In genomic region chr1:215160351-215160750, GRCh38 we compare ENCODE assay signal across 36 cellular contexts.
DNase-seq lines count a peak whose midpoint lies in the region; ATAC-seq and TF ChIP-seq lines count a peak whose summit lies in the region.
"Had no signal": no experiment of that assay in that cellular context is flagged by ENCODE, and none has a peak within 500 bp of the region (broad histone marks: within the 10 kb centered on the region; RNA-seq: fewer than 3 reads in every experiment).

No MANE protein-coding gene starts in this region.

- 13% methylated on average over 1 of the region's 1 CpG for WGBS in SK-N-SH (ENCODE audit: low lambda C conversion rate)

- no peak overlapping the region for H3K4me3 ChIP-seq in SK-N-SH (ENCODE audit: low read depth in 2 of 2, low read length in 1 of 2)
- no peak overlapping the region for H3K4me3 ChIP-seq in fibroblast of mammary gland (ENCODE audit: control insufficient read depth, low read depth, low read length)
- no peak overlapping the region for H3K4me3 ChIP-seq in CD8-positive, alpha-beta T cell (ENCODE audit: low read depth, low read length)
- H3K4me3 ChIP-seq: ascending aorta, gastrocnemius medialis, hepatocyte, lung had no signal

- H3K9me3 ChIP-seq in SK-N-SH, result no peaks in the 10 kb centered on the region
- no peaks in the 10 kb centered on the region for H3K9me3 ChIP-seq in CD8-positive, alpha-beta T cell (ENCODE audit: low read length)
- H3K9me3 ChIP-seq: ascending aorta, gastrocnemius medialis had no signal

- H4K20me1 ChIP-seq in SK-N-SH (ENCODE audit: insufficient read depth), result no peaks in the 10 kb centered on the region

- CTCF ChIA-PET in SK-N-SH (lab: Yijun Ruan, JAX), result no interaction called here
- CTCF ChIA-PET in CD8-positive, alpha-beta T cell (lab: Charles Lee), result no interaction called here

- no peaks in the 10 kb centered on the region for H3K27me3 Mint-ChIP-seq in CD8-positive, alpha-beta T cell (ENCODE audit: low read depth)
- H3K27me3 Mint-ChIP-seq: activated CD4-positive, alpha-beta T cell treated with anti-CD3 and anti-CD28 coated beads, Interleukin-2, amount 10 ng/mL, durations not matched to agents 7 days and 5 days; activated naive CD8-positive, alpha-beta T cell treated with anti-CD3 and anti-CD28 coated beads for 36 hours; activated T-cell treated with anti-CD3 and anti-CD28 coated beads, Interleukin-2, amount 50 U/mL, for 24 hours; B cell; stimulated activated naive B cell treated with anti-CD40 and anti-IgM and Interleukin-4, amounts not matched to agents 10 μg/mL and 1 μg/mL and 100 μg/mL, for 72 hours; type B pancreatic cell had no signal

- no peaks in the 10 kb centered on the region for H3K36me3 ChIP-seq in SK-N-SH (replicated peaks in 1 of 2; ENCODE audit: control insufficient read depth in 1 of 2, insufficient read depth in 2 of 2, low read length in 1 of 2)
- no peaks in the 10 kb centered on the region for H3K36me3 ChIP-seq in CD8-positive, alpha-beta T cell (ENCODE audit: insufficient read depth, low read length)
- H3K36me3 ChIP-seq: ascending aorta, gastrocnemius medialis had no signal

- no peaks in the 10 kb centered on the region for H3K27me3 ChIP-seq in SK-N-SH (ENCODE audit: insufficient read depth)
- H3K27me3 ChIP-seq in CD8-positive, alpha-beta T cell (ENCODE audit: insufficient read depth, low read length), result no peaks in the 10 kb centered on the region
- H3K27me3 ChIP-seq: ascending aorta, gastrocnemius medialis, hepatocyte had no signal

- H3K36me3 Mint-ChIP-seq in CD8-positive, alpha-beta T cell, result no peaks in the 10 kb centered on the region
- H3K36me3 Mint-ChIP-seq: activated naive CD8-positive, alpha-beta T cell treated with anti-CD3 and anti-CD28 coated beads for 36 hours; CD8-positive, alpha-beta memory T cell; natural killer cell; stimulated activated naive B cell treated with anti-CD40 and anti-IgM and Interleukin-4, amounts not matched to agents 10 μg/mL and 1 μg/mL and 100 μg/mL, for 72 hours; type B pancreatic cell; WTC11 had no signal

- no peak for TF ChIP-seq EP300 in SK-N-SH (IDR thresholded peaks at IDR 0.05; ENCODE audit: borderline replicate concordance in 1 of 2, low read depth in 1 of 2, low read length in 1 of 2)

- no peaks in the 10 kb centered on the region for H3F3A ChIP-seq in SK-N-SH (replicated peaks; ENCODE audit: insufficient read depth)

- H3K79me2 ChIP-seq in SK-N-SH (ENCODE audit: insufficient read depth), result no peaks in the 10 kb centered on the region
- H3K79me2 ChIP-seq: hepatocyte had no signal

- H3K27ac ChIP-seq in SK-N-SH (ENCODE audit: low read depth in 2 of 2, low read length in 1 of 2), result no peak overlapping the region
- no peak overlapping the region for H3K27ac ChIP-seq in CD8-positive, alpha-beta T cell (ENCODE audit: low read depth, low read length)
- H3K27ac ChIP-seq: ascending aorta, gastrocnemius medialis, hepatocyte, KMS-11 had no signal

- H3K4me1 Mint-ChIP-seq in CD8-positive, alpha-beta T cell (ENCODE audit: low read depth), result no peaks in the 10 kb centered on the region
- H3K4me1 Mint-ChIP-seq: activated CD4-positive, alpha-beta T cell treated with anti-CD3 and anti-CD28 coated beads, Interleukin-2, amount 10 ng/mL, durations not matched to agents 7 days and 5 days; activated naive CD8-positive, alpha-beta T cell treated with anti-CD3 and anti-CD28 coated beads for 36 hours; B cell; CD8-positive, alpha-beta memory T cell; natural killer cell; stimulated activated naive B cell treated with anti-CD40 and anti-IgM and Interleukin-4, amounts not matched to agents 10 μg/mL and 1 μg/mL and 100 μg/mL, for 72 hours; WTC11 had no signal

- H3K4me1 ChIP-seq in SK-N-SH (ENCODE audit: control insufficient read depth in 1 of 2, insufficient read depth in 2 of 2, low read depth in 1 of 2, low read length in 1 of 2), result no peaks in the 10 kb centered on the region
- H3K4me1 ChIP-seq in CD8-positive, alpha-beta T cell (ENCODE audit: insufficient read depth, low read length), result no peaks in the 10 kb centered on the region
- H3K4me1 ChIP-seq: ascending aorta, gastrocnemius medialis had no signal

- no peaks in the 10 kb centered on the region for H3K9me2 ChIP-seq in SK-N-SH

- TF ChIP-seq RAD21 in SK-N-SH (IDR thresholded peaks at IDR 0.05; ENCODE audit: low read length), result no peak

- no peak overlapping the region for H3K4me3 Mint-ChIP-seq in CD8-positive, alpha-beta T cell
- H3K4me3 Mint-ChIP-seq: activated CD4-positive, alpha-beta T cell treated with anti-CD3 and anti-CD28 coated beads, Interleukin-2, amount 10 ng/mL, durations not matched to agents 7 days and 5 days; activated naive CD8-positive, alpha-beta T cell treated with anti-CD3 and anti-CD28 coated beads for 36 hours; activated T-cell treated with anti-CD3 and anti-CD28 coated beads, Interleukin-2, amount 50 U/mL, for 24 hours; B cell; CD8-positive, alpha-beta memory T cell; natural killer cell; stimulated activated naive B cell treated with anti-CD40 and anti-IgM and Interleukin-4, amounts not matched to agents 10 μg/mL and 1 μg/mL and 100 μg/mL, for 72 hours; type B pancreatic cell; WTC11 had no signal

- TF ChIP-seq CTCF in SK-N-SH (IDR thresholded peaks at IDR 0.05) (no peak), fibroblast of mammary gland (conservative IDR thresholded peaks at IDR 0.05; ENCODE audit: control insufficient read depth, insufficient read depth, low read depth, low read length) (no peak)
- TF ChIP-seq CTCF in CD8-positive, alpha-beta T cell (IDR thresholded peaks at IDR 0.05), result no peak

- no peak overlapping the region for H3K4me2 ChIP-seq in SK-N-SH
- H3K4me2 ChIP-seq: hepatocyte, KMS-11 had no signal

- DNase-seq in SK-N-SH (no peak), M059J (ENCODE audit: low read depth) (peak; percentile 20), fibroblast of mammary gland (ENCODE audit: low read depth) (peak; percentile 82), CD1c-positive myeloid dendritic cell (ENCODE audit: extremely low spot score) (no peak), SK-N-DZ (ENCODE audit: low spot score) (no peak)
- no peak for DNase-seq in CD8-positive, alpha-beta T cell
- DNase-seq: activated CD4-positive, alpha-beta T cell treated with anti-CD3 and anti-CD28 coated beads, Interleukin-2, amount 10 ng/mL, durations not matched to agents 7 days and 5 days; activated gamma-delta T cell; activated naive CD8-positive, alpha-beta T cell treated with anti-CD3 and anti-CD28 coated beads for 36 hours; activated T-cell treated with anti-CD3 and anti-CD28 coated beads, Interleukin-2, amount 50 U/mL, for 24 hours; CD8-positive, alpha-beta memory T cell; cortex of kidney; effector memory CD4-positive, alpha-beta T cell; gastrocnemius medialis; H7; MV-4-11; natural killer cell; NCI-H1436 treated with DMSO at 0.1 percent for 48 hours; NCI-H226; NCI-H526 treated with DMSO at 0.1 percent for 48 hours; NK-92 treated with Interleukin-12 subunit alpha and Interleukin-12 subunit beta, amount 100 ng/mL, for 24 hours; occipital lobe; SHP77 treated with DMSO at 0.1 percent for 48 hours; small intestine; stimulated activated naive B cell treated with anti-CD40 and anti-IgM and Interleukin-4, amounts not matched to agents 10 μg/mL and 1 μg/mL and 100 μg/mL, for 72 hours; SW 1271 had no signal

- no peak overlapping the region for H2AFZ ChIP-seq in SK-N-SH (ENCODE audit: low read depth)
- H2AFZ ChIP-seq: hepatocyte had no signal

- H3K27ac Mint-ChIP-seq in CD8-positive, alpha-beta T cell, result no peak overlapping the region
- H3K27ac Mint-ChIP-seq: activated CD4-positive, alpha-beta T cell treated with anti-CD3 and anti-CD28 coated beads, Interleukin-2, amount 10 ng/mL, durations not matched to agents 7 days and 5 days; activated naive CD8-positive, alpha-beta T cell treated with anti-CD3 and anti-CD28 coated beads for 36 hours; activated T-cell treated with anti-CD3 and anti-CD28 coated beads, Interleukin-2, amount 50 U/mL, for 24 hours; B cell; CD8-positive, alpha-beta memory T cell; natural killer cell; stimulated activated naive B cell treated with anti-CD40 and anti-IgM and Interleukin-4, amounts not matched to agents 10 μg/mL and 1 μg/mL and 100 μg/mL, for 72 hours; type B pancreatic cell; WTC11 had no signal

- POLR2A ChIA-PET in SK-N-SH (lab: Yijun Ruan, JAX), result no interaction called here
- POLR2A ChIA-PET in CD8-positive, alpha-beta T cell (lab: Charles Lee), result no interaction called here

- intact Hi-C loops in CD8-positive, alpha-beta T cell (cut with DNase I, micrococcal nuclease), result no loop called here

- no peak overlapping the region for H3K9ac ChIP-seq in SK-N-SH
- H3K9ac ChIP-seq: KMS-11 had no signal

- peaks cover 10% of the 10 kb centered on the region for H3K9me3 Mint-ChIP-seq in CD8-positive, alpha-beta T cell
- H3K9me3 Mint-ChIP-seq: activated CD4-positive, alpha-beta T cell treated with anti-CD3 and anti-CD28 coated beads, Interleukin-2, amount 10 ng/mL, durations not matched to agents 7 days and 5 days; activated T-cell treated with anti-CD3 and anti-CD28 coated beads, Interleukin-2, amount 50 U/mL, for 24 hours; type B pancreatic cell had no signal

- ATAC-seq in SK-N-SH treated with all-trans-retinoic acid at 6 μM for 48 hours, result peak; percentile 22; the same call in 1 of the 3 replicates
- no peak for ATAC-seq in HG02678 (IDR thresholded peaks at IDR 0.05; ENCODE audit: unreplicated experiment)
- ATAC-seq in CD8-positive, alpha-beta T cell, result no peak
- ATAC-seq: gastrocnemius medialis; natural killer cell; Panc1; stimulated activated naive B cell treated with anti-CD40 and anti-IgM and Interleukin-4, amounts not matched to agents 10 μg/mL and 1 μg/mL and 100 μg/mL, for 72 hours; WTC11 had no signal

TF ChIP-seq in SK-N-SH treated with all-trans-retinoic acid at 6 μM for 48 hours, 23 proteins besides CTCF, POLR2A, EP300 and RAD21 (continues in another document):
- no peak for TF ChIP-seq ZC3H10 (CRISPR knock-in tag; IDR thresholded peaks at IDR 0.05)

TF ChIP-seq in SK-N-SH, 30 proteins besides CTCF, POLR2A, EP300 and RAD21:
- no peak for TF ChIP-seq YY1 (IDR thresholded peaks at IDR 0.05; ENCODE audit: low read depth)

Comparison
In these comparisons a context has a peak if more than half of its experiments do, and no peak if none do; other contexts are left out.
1. DNase-seq: peak in M059J (single experiment) and fibroblast of mammary gland (single experiment); none in SK-N-SH (single experiment), CD1c-positive myeloid dendritic cell (single experiment), SK-N-DZ (single experiment) and CD8-positive, alpha-beta T cell (0 of 7).